ENCODE assay signal across 10 cellular contexts in genomic region chr1:207579436-207579799, GRCh38.
DNase-seq lines count a peak whose midpoint lies in the region; ATAC-seq, FAIRE-seq and TF ChIP-seq lines count a peak whose summit lies in the region.
"Had no signal": no experiment of that assay in that cellular context is flagged by ENCODE, and none has a peak within 500 bp of the region (broad histone marks: within the 10 kb centered on the region; RNA-seq: fewer than 3 reads in every experiment).

No MANE protein-coding gene starts in this region.

- no peaks in the 10 kb centered on the region for H3K9me3 ChIP-seq in left lung

- intact Hi-C loops in left lung (cut with DNase I): no loop called here

- FAIRE-seq in bronchial epithelial cell (lab: Jason Lieb, UNC): no peak
- FAIRE-seq: A204.1, colon had no signal

- peak; percentile 77 for TF ChIP-seq CTCF in bronchial epithelial cell (IDR thresholded peaks at IDR 0.05; ENCODE audit: insufficient read depth, low read length, severe bottlenecking)
- peak; percentile 32 to 36 for TF ChIP-seq CTCF in left lung (IDR thresholded peaks at IDR 0.05)

- no peaks in the 10 kb centered on the region for H3K4me1 ChIP-seq in left lung

- ATAC-seq in GM19463 (IDR thresholded peaks at IDR 0.05; ENCODE audit: unreplicated experiment) (peak; percentile 68), left lung (peak; percentile 91)

- DNase-seq in DMS 273 (lab: John Stamatoyannopoulos, UW; ENCODE audit: unreplicated experiment) (peak; percentile 59), DMS 273 treated with DMSO at 0.1 percent for 48 hours (lab: John Stamatoyannopoulos, UW) (no peak), HT1080 (ENCODE audit: low read depth) (peak; percentile 70), RPMI7951 (ENCODE audit: low read depth) (peak; percentile 61), bronchial epithelial cell (ENCODE audit: low read depth) (peak; percentile 69), left lung (no peak), stromal cell of bone marrow (ENCODE audit: low read depth) (peak; percentile 45)

- H3K4me3 ChIP-seq in bronchial epithelial cell (ENCODE audit: low read depth, low read length) (no peak overlapping the region), left lung (no peak overlapping the region)

- H3K36me3 ChIP-seq in bronchial epithelial cell (ENCODE audit: control insufficient read depth, insufficient read depth, low read length): no peaks in the 10 kb centered on the region
- peaks cover 0 to 46% of the 10 kb centered on the region in 2 donors for H3K36me3 ChIP-seq in left lung

- no peak overlapping the region for H3K27ac ChIP-seq in left lung

- H3K27me3 ChIP-seq in bronchial epithelial cell (ENCODE audit: control insufficient read depth, insufficient read depth, low read length): peaks cover 2% of the 10 kb centered on the region
- no peaks in the 10 kb centered on the region for H3K27me3 ChIP-seq in left lung

Comparison
In these comparisons a context has a peak if more than half of its experiments do, and no peak if none do; other contexts are left out.
1. DNase-seq: peak in DMS 273 (single experiment), HT1080 (single experiment), RPMI7951 (single experiment), bronchial epithelial cell (single experiment) and stromal cell of bone marrow (single experiment); none in DMS 273 treated with DMSO at 0.1 percent for 48 hours (single experiment) and left lung (0 of 2).